Comparison of ENCODE assay signal across 1 cellular context in genomic region chr10:110569736-110570135, GRCh38.
TF ChIP-seq lines count a peak whose summit lies in the region.

No MANE protein-coding gene starts in this region.

TF ChIP-seq in GM23338, 12 proteins besides CTCF, POLR2A, EP300 and RAD21 (continued from another document):
- no peak for TF ChIP-seq POLR2AphosphoS5 (IDR thresholded peaks at IDR 0.05; ENCODE audit: low read depth)
- TF ChIP-seq, protein P1, sequence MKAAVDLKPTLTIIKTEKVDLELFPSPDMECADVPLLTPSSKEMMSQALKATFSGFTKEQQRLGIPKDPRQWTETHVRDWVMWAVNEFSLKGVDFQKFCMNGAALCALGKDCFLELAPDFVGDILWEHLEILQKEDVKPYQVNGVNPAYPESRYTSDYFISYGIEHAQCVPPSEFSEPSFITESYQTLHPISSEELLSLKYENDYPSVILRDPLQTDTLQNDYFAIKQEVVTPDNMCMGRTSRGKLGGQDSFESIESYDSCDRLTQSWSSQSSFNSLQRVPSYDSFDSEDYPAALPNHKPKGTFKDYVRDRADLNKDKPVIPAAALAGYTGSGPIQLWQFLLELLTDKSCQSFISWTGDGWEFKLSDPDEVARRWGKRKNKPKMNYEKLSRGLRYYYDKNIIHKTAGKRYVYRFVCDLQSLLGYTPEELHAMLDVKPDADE (IDR thresholded peaks at IDR 0.05), result no peak
- TF ChIP-seq NANOG (IDR thresholded peaks at IDR 0.05; ENCODE audit: borderline replicate concordance), result no peak
